Comparison of ENCODE assay signal across 19 cellular contexts in genomic region chr9:82105729-82106128, GRCh38.
DNase-seq lines count a peak whose midpoint lies in the region; ATAC-seq and TF ChIP-seq lines count a peak whose summit lies in the region.
"Had no signal": no experiment of that assay in that cellular context is flagged by ENCODE, and none has a peak within 500 bp of the region (broad histone marks: within the 10 kb centered on the region; RNA-seq: fewer than 3 reads in every experiment).

No MANE protein-coding gene starts in this region.

- H3K79me2 ChIP-seq in PC-3 (ENCODE audit: low read length) = no peaks in the 10 kb centered on the region

- H3K9ac ChIP-seq in PC-3 (ENCODE audit: low read length) = no peak overlapping the region

- H3K9me2 ChIP-seq in PC-3 (replicated peaks; ENCODE audit: low read length) = no peaks in the 10 kb centered on the region

- no peaks in the 10 kb centered on the region for H3K36me3 ChIP-seq in PC-3 (ENCODE audit: low read depth, low read length)
- no peaks in the 10 kb centered on the region for H3K36me3 ChIP-seq in prostate gland
- H3K36me3 ChIP-seq: uterus had no signal

- CTCF ChIA-PET in PC-3 (lab: Charles Lee) = no interaction called here

- POLR2A ChIA-PET in PC-3 (lab: Charles Lee; ENCODE audit: unreplicated experiment) = no interaction called here

- H3K4me3 ChIP-seq in Jurkat, Clone E6-1 (ENCODE audit: low read length) = no peak overlapping the region
- H3K4me3 ChIP-seq in PC-3 (ENCODE audit: low read length) (no peak overlapping the region), epithelial cell of proximal tubule (ENCODE audit: low read depth, low read length) (no peak overlapping the region), prostate gland (no peak overlapping the region)
- H3K4me3 ChIP-seq: uterus had no signal

- BruUV-seq in PC-3 (replicated peaks; lab: Mats Ljungman, UMichigan) = no TSS peak

- no peaks in the 10 kb centered on the region for H3F3A ChIP-seq in PC-3 (ENCODE audit: low read length, unreplicated experiment)

- no peak for TF ChIP-seq POLR2A in prostate gland (IDR thresholded peaks at IDR 0.05)

- DNase-seq in Jurkat, Clone E6-1 (ENCODE audit: low read depth, low spot score) = peak; percentile 8
- DNase-seq in PC-3 = peak; percentile 17
- DNase-seq in epithelial cell of proximal tubule (ENCODE audit: low read depth) = no peak
- DNase-seq in prostate gland (ENCODE audit: low spot score) = peak; percentile 70
- no peak for DNase-seq in C1 segment of cervical spinal cord (lab: John Stamatoyannopoulos, UW)
- DNase-seq in activated CD4-positive, alpha-beta T cell treated with anti-CD3 and anti-CD28 coated beads, Interleukin-2, amount 50 U/mL, for 4 hours = no peak
- no peak for DNase-seq in NCI-H146 (lab: John Stamatoyannopoulos, UW)
- DNase-seq: activated CD4-positive, alpha-beta T cell treated with anti-CD3 and anti-CD28 coated beads for 48 hours; activated CD8-positive, alpha-beta memory T cell treated with anti-CD3 and anti-CD28 coated beads, Interleukin-2, amount 10 ng/mL, durations not matched to agents 7 days and 5 days; activated naive CD4-positive, alpha-beta T cell treated with anti-CD3 and anti-CD28 coated beads for 36 hours; activated T-cell treated with anti-CD3 and anti-CD28 coated beads, Interleukin-2, amount 50 U/mL, for 72 hours; amniotic stem cell; CD4-positive, CD25-positive, alpha-beta regulatory T cell; kidney glomerular epithelial cell; NCI-H1436 treated with DMSO at 0.1 percent for 48 hours; NCI-H446 treated with DMSO at 0.1 percent for 48 hours; NK-92 treated with Interleukin-12 subunit alpha and Interleukin-12 subunit beta, amount 100 ng/mL, for 24 hours; T-helper 17 cell; uterus had no signal

- 0 out of 2 replicates have a peak, but pooled peaks cover 5% of the 10 kb centered on the region for H3K9me3 ChIP-seq in PC-3 (ENCODE audit: low read length)
- H3K9me3 ChIP-seq in prostate gland = no peaks in the 10 kb centered on the region
- H3K9me3 ChIP-seq: uterus had no signal

- H3K4me2 ChIP-seq in PC-3 (ENCODE audit: low read length) = no peak overlapping the region

- WGBS in prostate gland = 39% methylated on average over 3 of the region's 3 CpGs

- no peak overlapping the region for H2AFZ ChIP-seq in PC-3 (ENCODE audit: low read length)

- intact Hi-C loops in PC-3 (cut with micrococcal nuclease) = no loop called here
- intact Hi-C loops in prostate gland (cut with DNase I) = no loop called here

- ATAC-seq in PC-3 = no peak
- ATAC-seq: activated CD8-positive, alpha-beta memory T cell treated with anti-CD3 and anti-CD28 coated beads, Interleukin-2, amount 10 ng/mL, durations not matched to agents 7 days and 5 days; activated T-cell treated with anti-CD3 and anti-CD28 coated beads, Interleukin-2, amount 50 U/mL, for 72 hours; T-helper 17 cell had no signal

- no peaks in the 10 kb centered on the region for H3K27me3 ChIP-seq in PC-3 (ENCODE audit: low read length)
- no peaks in the 10 kb centered on the region for H3K27me3 ChIP-seq in prostate gland (replicated peaks; ENCODE audit: insufficient read depth)
- H3K27me3 ChIP-seq: uterus had no signal

- no peak overlapping the region for H3K27ac ChIP-seq in PC-3 (ENCODE audit: low read length)
- H3K27ac ChIP-seq in prostate gland = no peak overlapping the region
- H3K27ac ChIP-seq: uterus had no signal

- peak; percentile 29; the same call in 1 of the 2 replicates for TF ChIP-seq CTCF in PC-3 (conservative IDR thresholded peaks at IDR 0.05; ENCODE audit: low read depth, low read length)
- TF ChIP-seq CTCF in epithelial cell of proximal tubule (conservative IDR thresholded peaks at IDR 0.05; ENCODE audit: low read depth, low read length) = peak; percentile 31
- peak in 3 of 4 experiments; percentile 12 to 50 (median 41) for TF ChIP-seq CTCF in prostate gland (IDR thresholded peaks at IDR 0.05)

- H3K4me1 ChIP-seq in PC-3 (ENCODE audit: insufficient read depth, low read length) (no peaks in the 10 kb centered on the region), prostate gland (replicated peaks) (no peaks in the 10 kb centered on the region)
- H3K4me1 ChIP-seq: uterus had no signal

- H4K20me1 ChIP-seq in PC-3 (ENCODE audit: low read length) = no peaks in the 10 kb centered on the region

Comparison
In these comparisons a context has a peak if more than half of its experiments do, and no peak if none do; other contexts are left out.
1. DNase-seq: peak in Jurkat, Clone E6-1 (single experiment), PC-3 (single experiment) and prostate gland (single experiment); none in epithelial cell of proximal tubule (single experiment), C1 segment of cervical spinal cord (0 of 14), activated CD4-positive, alpha-beta T cell treated with anti-CD3 and anti-CD28 coated beads, Interleukin-2, amount 50 U/mL, for 4 hours (0 of 2) and NCI-H146 (single experiment).
2. Peak in every context shown above with its lines, with median percentiles within 50 percentile points of each other: CTCF ChIP-seq.